In the genomic region with DNA sequence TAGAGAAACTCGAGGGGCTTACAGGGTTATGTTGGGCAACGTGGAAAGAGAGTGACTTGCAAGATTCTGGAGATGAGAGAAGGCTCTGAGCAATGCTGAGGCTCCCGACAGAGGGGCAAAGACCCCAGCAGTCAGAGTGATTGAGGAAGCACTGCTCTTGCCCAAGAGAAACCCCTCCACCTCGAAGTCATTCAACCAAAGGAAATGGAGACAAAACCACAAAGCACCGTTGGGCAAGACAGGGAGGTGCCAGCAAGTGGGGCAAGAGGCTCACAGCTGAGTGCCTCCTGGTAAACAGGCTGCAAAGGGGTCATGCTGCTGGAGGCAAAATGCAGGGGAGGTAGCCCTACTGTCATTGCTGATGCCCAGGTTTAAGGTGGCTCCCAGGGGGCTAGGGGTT, we compare ENCODE assay signal across 7 cellular contexts.
DNase-seq lines count a peak whose midpoint lies in the region; ATAC-seq lines count a peak whose summit lies in the region.

No MANE protein-coding gene starts in this region.

- peak; percentile 97 for DNase-seq in SIG-M5 (lab: John Stamatoyannopoulos, UW)
- peak; percentile 55 for DNase-seq in adipocyte (ENCODE audit: low read depth)
- peak; percentile 38 to 46 for DNase-seq in stimulated activated CD8-positive, alpha-beta memory T cell treated with anti-CD3 and anti-CD28 coated beads, Interleukin-7, amount 100 ng/mL, for 4 hours (ENCODE audit: low read depth in 2 of 2)
- DNase-seq in epidermal melanocyte (ENCODE audit: insufficient read length, low spot score): no peak

- no peaks in the 10 kb centered on the region for H3K9me3 ChIP-seq in adipocyte (ENCODE audit: control insufficient read depth, low read length)

- ATAC-seq in HG03196 (IDR thresholded peaks at IDR 0.05; ENCODE audit: unreplicated experiment) (peak; percentile 48), GM21367 (IDR thresholded peaks at IDR 0.05; ENCODE audit: unreplicated experiment) (no peak), HG03045 (IDR thresholded peaks at IDR 0.05; ENCODE audit: unreplicated experiment) (no peak)

- peak overlapping the region; percentile 6 for H3K9ac ChIP-seq in adipocyte (ENCODE audit: low read length)

- peaks cover 10% of the 10 kb centered on the region for H3K4me1 ChIP-seq in adipocyte (ENCODE audit: control insufficient read depth, insufficient read depth, low read length)

- H3K27me3 ChIP-seq in adipocyte (replicated peaks; ENCODE audit: control insufficient read depth, insufficient read depth, low read length): no peaks in the 10 kb centered on the region

- no peaks in the 10 kb centered on the region for H3K36me3 ChIP-seq in adipocyte (ENCODE audit: control insufficient read depth, insufficient read depth, low read length, severe bottlenecking)

- no peak overlapping the region for H3K4me3 ChIP-seq in adipocyte (ENCODE audit: low read length)
